26 cellular contexts compared by ENCODE assay signal in the genomic region with DNA sequence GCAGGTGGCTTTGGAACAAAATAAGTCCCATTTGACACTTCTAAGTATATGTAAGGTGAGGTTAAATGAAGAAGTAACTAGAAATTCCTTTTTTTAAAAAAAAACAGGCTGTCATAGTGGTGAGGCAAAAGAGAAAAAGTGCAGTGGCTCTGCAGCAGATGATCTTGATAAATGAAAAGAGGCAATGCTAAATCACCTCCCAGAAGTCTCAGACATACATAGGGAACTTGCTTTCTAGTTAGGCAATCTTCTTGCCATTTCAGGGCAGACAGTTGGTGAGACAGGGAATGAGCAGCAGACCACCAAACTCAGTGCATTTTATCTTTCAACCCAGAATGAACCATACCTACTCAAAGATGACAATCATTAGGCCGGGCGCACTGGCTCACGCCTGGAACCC.
"Had no signal": no experiment of that assay in that cellular context is flagged by ENCODE, and none has a peak within 500 bp of the region (broad histone marks: within the 10 kb centered on the region; RNA-seq: fewer than 3 reads in every experiment).

No MANE protein-coding gene starts in this region.

- H3K4me1 ChIP-seq: neural progenitor cell, psoas muscle, sigmoid colon, thyroid gland, tibial nerve, upper lobe of left lung, vagina had no signal

- H3K4me3 ChIP-seq: neural progenitor cell, ovary, psoas muscle, right lobe of liver, sigmoid colon, stomach, thoracic aorta, thyroid gland, tibial nerve, upper lobe of left lung, vagina had no signal

- H2AFZ ChIP-seq: neural progenitor cell, parathyroid adenoma had no signal

- H3K27me3 ChIP-seq: neural progenitor cell, ovary, right lobe of liver, sigmoid colon, stomach, thyroid gland, tibial nerve, upper lobe of left lung, vagina had no signal

- H3K79me2 ChIP-seq: parathyroid adenoma had no signal

- H3K9me3 ChIP-seq: ovary, psoas muscle, right lobe of liver, sigmoid colon, stomach, thoracic aorta, thyroid gland, tibial nerve, upper lobe of left lung, vagina had no signal

- H3K36me3 ChIP-seq: neural progenitor cell, ovary, right lobe of liver, sigmoid colon, stomach, thoracic aorta, thyroid gland, tibial nerve, upper lobe of left lung, vagina had no signal

- H3K27ac ChIP-seq: neural progenitor cell, ovary, parathyroid adenoma, psoas muscle, right lobe of liver, sigmoid colon, stomach, thyroid gland, tibial nerve, upper lobe of left lung, vagina had no signal

- H3K9ac ChIP-seq: neural progenitor cell, parathyroid adenoma had no signal

- ATAC-seq: natural killer cell; psoas muscle; right cardiac atrium; right lobe of liver; stimulated activated effector memory CD8-positive, alpha-beta T cell treated with anti-CD3 and anti-CD28 coated beads, Interleukin-12 subunit alpha, Interleukin-12 subunit beta, amount 100 ng/mL, for 72 hours; stimulated activated naive B cell treated with anti-CD40 and anti-IgM and Interleukin-4, amounts not matched to agents 10 μg/mL and 1 μg/mL and 100 μg/mL, for 72 hours had no signal

- H3K4me2 ChIP-seq: neural progenitor cell had no signal

- FAIRE-seq: small intestine, urothelium cell line had no signal

- DNase-seq: natural killer cell; occipital lobe; ovary; posterior cingulate gyrus; psoas muscle; right cardiac atrium; right lobe of liver; sigmoid colon; small intestine; stimulated activated CD4-positive, alpha-beta T cell treated with anti-CD3 and anti-CD28 coated beads, Interleukin-15, amount 100 ng/mL, for 24 hours; stimulated activated CD4-positive, alpha-beta T cell treated with anti-CD3 and anti-CD28 coated beads, Interleukin-2, amount 100 ng/mL, for 24 hours; stimulated activated CD4-positive, alpha-beta T cell treated with anti-CD3 and anti-CD28 coated beads, Interleukin-2, amount 100 ng/mL, for 48 hours; stimulated activated CD4-positive, alpha-beta T cell treated with anti-CD3 and anti-CD28 coated beads, Interleukin-4, amount 100 ng/mL, for 24 hours; stimulated activated naive B cell treated with anti-CD40 and anti-IgM and Interleukin-4, amounts not matched to agents 10 μg/mL and 1 μg/mL and 100 μg/mL, for 72 hours; stimulated activated naive CD4-positive, alpha-beta T cell treated with Interleukin-2 at 50 U/mL for 16 hours; stomach; thyroid gland; trophoblast cell; upper lobe of left lung had no signal
